ENCODE assay signal across 1 cellular context in the genomic region with DNA sequence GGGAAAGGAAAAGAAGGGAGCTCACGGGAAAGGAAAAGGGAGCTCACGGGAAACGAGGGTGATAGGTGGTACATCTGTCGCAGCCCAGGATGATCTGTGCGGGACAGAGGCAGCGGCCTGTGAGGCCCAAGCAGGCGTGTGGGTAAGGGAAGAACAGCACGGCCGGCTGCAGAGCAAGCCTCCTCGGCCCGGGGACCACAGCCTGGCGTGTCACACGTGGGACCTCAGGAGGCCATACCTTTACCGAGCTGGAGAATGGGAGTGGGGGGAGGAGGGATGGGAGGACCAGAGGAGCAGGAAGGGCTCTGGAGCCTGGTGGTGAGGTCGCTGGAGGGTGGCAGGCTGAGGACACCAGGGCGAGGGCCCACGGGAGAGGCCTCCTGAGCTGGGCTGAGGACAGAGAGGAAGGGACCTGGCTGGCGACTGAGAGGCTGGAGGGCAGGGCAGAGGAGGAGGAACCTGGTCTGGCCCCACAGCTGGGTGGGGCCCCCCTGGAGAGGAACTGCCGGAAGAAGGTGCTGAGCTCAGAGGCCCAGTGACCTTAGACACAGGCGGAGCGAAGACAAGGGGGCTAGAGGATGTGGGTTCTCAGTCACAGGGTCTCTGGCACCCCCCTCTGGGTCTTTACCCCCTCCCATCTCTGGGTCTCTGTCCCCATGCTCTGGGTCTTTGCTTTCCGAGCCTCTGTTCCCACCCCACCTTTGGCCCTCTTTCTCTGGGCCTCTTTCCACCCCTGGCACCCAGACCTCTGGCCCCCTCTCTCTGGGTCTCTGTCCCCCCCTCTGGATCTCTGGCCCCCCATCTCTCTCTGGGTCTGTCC.
TF ChIP-seq lines count a peak whose summit lies in the region.

No MANE protein-coding gene starts in this region.

TF ChIP-seq in SK-N-SH treated with all-trans-retinoic acid at 6 μM for 48 hours, 23 proteins besides CTCF, POLR2A, EP300 and RAD21 (continued from another document):
- TF ChIP-seq, protein P1, sequence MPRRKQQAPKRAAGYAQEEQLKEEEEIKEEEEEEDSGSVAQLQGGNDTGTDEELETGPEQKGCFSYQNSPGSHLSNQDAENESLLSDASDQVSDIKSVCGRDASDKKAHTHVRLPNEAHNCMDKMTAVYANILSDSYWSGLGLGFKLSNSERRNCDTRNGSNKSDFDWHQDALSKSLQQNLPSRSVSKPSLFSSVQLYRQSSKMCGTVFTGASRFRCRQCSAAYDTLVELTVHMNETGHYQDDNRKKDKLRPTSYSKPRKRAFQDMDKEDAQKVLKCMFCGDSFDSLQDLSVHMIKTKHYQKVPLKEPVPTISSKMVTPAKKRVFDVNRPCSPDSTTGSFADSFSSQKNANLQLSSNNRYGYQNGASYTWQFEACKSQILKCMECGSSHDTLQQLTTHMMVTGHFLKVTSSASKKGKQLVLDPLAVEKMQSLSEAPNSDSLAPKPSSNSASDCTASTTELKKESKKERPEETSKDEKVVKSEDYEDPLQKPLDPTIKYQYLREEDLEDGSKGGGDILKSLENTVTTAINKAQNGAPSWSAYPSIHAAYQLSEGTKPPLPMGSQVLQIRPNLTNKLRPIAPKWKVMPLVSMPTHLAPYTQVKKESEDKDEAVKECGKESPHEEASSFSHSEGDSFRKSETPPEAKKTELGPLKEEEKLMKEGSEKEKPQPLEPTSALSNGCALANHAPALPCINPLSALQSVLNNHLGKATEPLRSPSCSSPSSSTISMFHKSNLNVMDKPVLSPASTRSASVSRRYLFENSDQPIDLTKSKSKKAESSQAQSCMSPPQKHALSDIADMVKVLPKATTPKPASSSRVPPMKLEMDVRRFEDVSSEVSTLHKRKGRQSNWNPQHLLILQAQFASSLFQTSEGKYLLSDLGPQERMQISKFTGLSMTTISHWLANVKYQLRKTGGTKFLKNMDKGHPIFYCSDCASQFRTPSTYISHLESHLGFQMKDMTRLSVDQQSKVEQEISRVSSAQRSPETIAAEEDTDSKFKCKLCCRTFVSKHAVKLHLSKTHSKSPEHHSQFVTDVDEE (CRISPR knock-in tag; IDR thresholded peaks at IDR 0.05) = no peak
- TF ChIP-seq ZNF70 (CRISPR knock-in tag; IDR thresholded peaks at IDR 0.05) (no peak), ZC3H10 (CRISPR knock-in tag; IDR thresholded peaks at IDR 0.05) (peak; percentile 67; the same call in 1 of the 2 replicates), GLIS3 (CRISPR knock-in tag; IDR thresholded peaks at IDR 0.05) (no peak), ISL1 (CRISPR knock-in tag; IDR thresholded peaks at IDR 0.05) (no peak), OSR1 (CRISPR knock-in tag; IDR thresholded peaks at IDR 0.05) (no peak), ZFP30 (CRISPR knock-in tag; IDR thresholded peaks at IDR 0.05) (no peak)
- TF ChIP-seq, protein P2, sequence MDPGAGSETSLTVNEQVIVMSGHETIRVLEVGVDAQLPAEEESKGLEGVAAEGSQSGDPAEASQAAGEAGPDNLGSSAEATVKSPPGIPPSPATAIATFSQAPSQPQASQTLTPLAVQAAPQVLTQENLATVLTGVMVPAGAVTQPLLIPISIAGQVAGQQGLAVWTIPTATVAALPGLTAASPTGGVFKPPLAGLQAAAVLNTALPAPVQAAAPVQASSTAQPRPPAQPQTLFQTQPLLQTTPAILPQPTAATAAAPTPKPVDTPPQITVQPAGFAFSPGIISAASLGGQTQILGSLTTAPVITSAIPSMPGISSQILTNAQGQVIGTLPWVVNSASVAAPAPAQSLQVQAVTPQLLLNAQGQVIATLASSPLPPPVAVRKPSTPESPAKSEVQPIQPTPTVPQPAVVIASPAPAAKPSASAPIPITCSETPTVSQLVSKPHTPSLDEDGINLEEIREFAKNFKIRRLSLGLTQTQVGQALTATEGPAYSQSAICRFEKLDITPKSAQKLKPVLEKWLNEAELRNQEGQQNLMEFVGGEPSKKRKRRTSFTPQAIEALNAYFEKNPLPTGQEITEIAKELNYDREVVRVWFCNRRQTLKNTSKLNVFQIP (CRISPR knock-in tag; IDR thresholded peaks at IDR 0.05; ENCODE audit: borderline replicate concordance, low read depth) = no peak
- TF ChIP-seq, protein P3, sequence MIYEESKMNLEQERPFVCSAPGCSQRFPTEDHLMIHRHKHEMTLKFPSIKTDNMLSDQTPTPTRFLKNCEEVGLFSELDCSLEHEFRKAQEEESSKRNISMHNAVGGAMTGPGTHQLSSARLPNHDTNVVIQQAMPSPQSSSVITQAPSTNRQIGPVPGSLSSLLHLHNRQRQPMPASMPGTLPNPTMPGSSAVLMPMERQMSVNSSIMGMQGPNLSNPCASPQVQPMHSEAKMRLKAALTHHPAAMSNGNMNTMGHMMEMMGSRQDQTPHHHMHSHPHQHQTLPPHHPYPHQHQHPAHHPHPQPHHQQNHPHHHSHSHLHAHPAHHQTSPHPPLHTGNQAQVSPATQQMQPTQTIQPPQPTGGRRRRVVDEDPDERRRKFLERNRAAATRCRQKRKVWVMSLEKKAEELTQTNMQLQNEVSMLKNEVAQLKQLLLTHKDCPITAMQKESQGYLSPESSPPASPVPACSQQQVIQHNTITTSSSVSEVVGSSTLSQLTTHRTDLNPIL (CRISPR knock-in tag; IDR thresholded peaks at IDR 0.05; ENCODE audit: low read depth) = 0 out of 2 replicates have a peak, but pooled peaks have one; percentile 50
TF ChIP-seq in SK-N-SH treated with all-trans-retinoic acid at 6 μM for 48 hours: peak in this region for 3.
